In genomic region chr6:43719511-43719910, GRCh38 we compare ENCODE assay signal across 2 cellular contexts.
TF ChIP-seq lines count a peak whose summit lies in the region.

No MANE protein-coding gene starts in this region.

TF ChIP-seq in HEK293, 187 proteins besides CTCF, POLR2A, EP300 and RAD21:
- TF ChIP-seq ZNF335 (tag by site-specific recombination; conservative IDR thresholded peaks at IDR 0.05): no peak
- TF ChIP-seq EGR2 (tag by site-specific recombination; IDR thresholded peaks at IDR 0.05; ENCODE audit: low read depth): peak; percentile 36; the same call in 1 of the 2 replicates
- no peak for TF ChIP-seq ZNF555 (tag by site-specific recombination; conservative IDR thresholded peaks at IDR 0.05)
- peak; percentile 26 for TF ChIP-seq ZFHX2 (tag by site-specific recombination; conservative IDR thresholded peaks at IDR 0.05)
- no peak for TF ChIP-seq ZNF133 (tag by site-specific recombination; IDR thresholded peaks at IDR 0.05)

TF ChIP-seq in K562, 482 proteins besides CTCF, POLR2A, EP300 and RAD21:
- TF ChIP-seq STAG1 (CRISPR knock-in tag; IDR thresholded peaks at IDR 0.05; ENCODE audit: borderline replicate concordance) (0 out of 2 replicates have a peak, but pooled peaks have one; percentile 15), TBP (optimal IDR thresholded peaks at IDR 0.05; ENCODE audit: low read depth, low read length) (no peak)
TF ChIP-seq in K562: peak in this region for 1.
